In the genomic region with DNA sequence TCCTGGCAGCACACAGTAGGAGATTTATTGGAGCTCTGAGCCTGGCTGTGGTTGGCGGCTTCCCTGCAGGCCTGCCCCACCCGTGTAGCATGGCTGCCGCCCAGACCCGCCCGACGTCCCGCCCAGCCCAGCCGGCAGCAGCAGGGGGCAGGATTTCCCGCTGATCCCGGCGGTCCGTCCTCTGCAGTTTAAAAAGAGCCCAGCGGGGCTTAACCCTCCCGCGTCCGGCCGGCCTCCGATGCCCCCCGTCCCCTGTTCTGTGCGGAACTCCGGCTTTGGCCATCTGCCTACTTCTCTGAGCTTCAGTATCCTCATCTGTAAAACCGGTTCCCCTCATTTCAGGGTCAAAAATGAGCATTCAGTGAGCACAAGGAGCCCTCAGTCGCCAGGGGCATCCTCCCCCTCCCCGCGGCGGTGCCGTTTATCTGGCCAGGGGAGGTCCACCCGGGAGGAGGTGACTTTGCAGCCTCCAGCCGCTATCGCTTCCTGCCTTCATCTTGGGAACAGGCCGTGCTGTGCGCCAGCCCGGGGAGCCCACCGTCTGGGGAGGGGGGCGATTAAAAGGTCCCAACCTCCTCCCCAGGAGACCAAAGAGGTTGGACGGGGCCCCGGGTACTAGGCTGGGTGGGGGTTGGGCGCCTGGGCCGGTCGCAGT, we compare ENCODE assay signal across 1 cellular context.
TF ChIP-seq lines count a peak whose summit lies in the region.

TSS of gene GAS2L1 (plus strand) at position 476 of the 655 bp plus-strand sequence. CDS start 1,456 bp downstream, outside the sequence.

TF ChIP-seq in K562, 482 proteins besides CTCF, POLR2A, EP300 and RAD21 (continued from another document and continues in another):
- TF ChIP-seq, protein P1, sequence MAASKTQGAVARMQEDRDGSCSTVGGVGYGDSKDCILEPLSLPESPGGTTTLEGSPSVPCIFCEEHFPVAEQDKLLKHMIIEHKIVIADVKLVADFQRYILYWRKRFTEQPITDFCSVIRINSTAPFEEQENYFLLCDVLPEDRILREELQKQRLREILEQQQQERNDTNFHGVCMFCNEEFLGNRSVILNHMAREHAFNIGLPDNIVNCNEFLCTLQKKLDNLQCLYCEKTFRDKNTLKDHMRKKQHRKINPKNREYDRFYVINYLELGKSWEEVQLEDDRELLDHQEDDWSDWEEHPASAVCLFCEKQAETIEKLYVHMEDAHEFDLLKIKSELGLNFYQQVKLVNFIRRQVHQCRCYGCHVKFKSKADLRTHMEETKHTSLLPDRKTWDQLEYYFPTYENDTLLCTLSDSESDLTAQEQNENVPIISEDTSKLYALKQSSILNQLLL (CRISPR knock-in tag; IDR thresholded peaks at IDR 0.05; ENCODE audit: borderline replicate concordance): no peak
- peak; percentile 9 for TF ChIP-seq TBP (optimal IDR thresholded peaks at IDR 0.05; ENCODE audit: low read depth, low read length)
- no peak for TF ChIP-seq ZNF57 (CRISPR knock-in tag; IDR thresholded peaks at IDR 0.05)
- TF ChIP-seq DIDO1 (tag; IDR thresholded peaks at IDR 0.05; ENCODE audit: low read depth): no peak
- TF ChIP-seq SRF (CRISPR knock-in tag; IDR thresholded peaks at IDR 0.05): no peak
- no peak for TF ChIP-seq SNRNP70 (optimal IDR thresholded peaks at IDR 0.05; ENCODE audit: low read depth, low read length)
- TF ChIP-seq ZFP30 (CRISPR knock-in tag; IDR thresholded peaks at IDR 0.05; ENCODE audit: borderline replicate concordance): no peak
- no peak for TF ChIP-seq FOS (IDR thresholded peaks at IDR 0.05; ENCODE audit: extremely low read depth, insufficient read length)
- TF ChIP-seq ZNF253 (CRISPR knock-in tag; conservative IDR thresholded peaks at IDR 0.05): no peak
- no peak for TF ChIP-seq KDM2B (CRISPR knock-in tag; IDR thresholded peaks at IDR 0.05)
- no peak for TF ChIP-seq ZFX (CRISPR knock-in tag; IDR thresholded peaks at IDR 0.05)
- peak in 1 of 2 experiments; percentile 74 for TF ChIP-seq E2F6 (IDR thresholded peaks at IDR 0.05; ENCODE audit: borderline replicate concordance in 1 of 2, extremely low read depth in 1 of 2, insufficient read depth in 1 of 2, insufficient read length in 1 of 2, low read depth in 1 of 2, low read length in 1 of 2, poor library complexity in 1 of 2, severe bottlenecking in 1 of 2)
- TF ChIP-seq, protein P2, sequence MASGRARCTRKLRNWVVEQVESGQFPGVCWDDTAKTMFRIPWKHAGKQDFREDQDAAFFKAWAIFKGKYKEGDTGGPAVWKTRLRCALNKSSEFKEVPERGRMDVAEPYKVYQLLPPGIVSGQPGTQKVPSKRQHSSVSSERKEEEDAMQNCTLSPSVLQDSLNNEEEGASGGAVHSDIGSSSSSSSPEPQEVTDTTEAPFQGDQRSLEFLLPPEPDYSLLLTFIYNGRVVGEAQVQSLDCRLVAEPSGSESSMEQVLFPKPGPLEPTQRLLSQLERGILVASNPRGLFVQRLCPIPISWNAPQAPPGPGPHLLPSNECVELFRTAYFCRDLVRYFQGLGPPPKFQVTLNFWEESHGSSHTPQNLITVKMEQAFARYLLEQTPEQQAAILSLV (tag; IDR thresholded peaks at IDR 0.05): no peak
- peak; percentile 35; the same call in 1 of the 2 replicates for TF ChIP-seq LEF1 (IDR thresholded peaks at IDR 0.05)
- TF ChIP-seq ETV1 (tag; conservative IDR thresholded peaks at IDR 0.05; ENCODE audit: low read depth): peak; percentile 53; the same call in 1 of the 2 replicates
- no peak for TF ChIP-seq KLF1 (tag; IDR thresholded peaks at IDR 0.05)
- no peak for TF ChIP-seq SMC3 (conservative IDR thresholded peaks at IDR 0.05; ENCODE audit: insufficient read depth, low read depth, low read length)
- TF ChIP-seq CHD1 (IDR thresholded peaks at IDR 0.05; ENCODE audit: low read length): no peak
- TF ChIP-seq HMG20A (CRISPR knock-in tag; conservative IDR thresholded peaks at IDR 0.05): no peak
- TF ChIP-seq STAG1 (CRISPR knock-in tag; IDR thresholded peaks at IDR 0.05; ENCODE audit: borderline replicate concordance): no peak
- TF ChIP-seq, protein P3, sequence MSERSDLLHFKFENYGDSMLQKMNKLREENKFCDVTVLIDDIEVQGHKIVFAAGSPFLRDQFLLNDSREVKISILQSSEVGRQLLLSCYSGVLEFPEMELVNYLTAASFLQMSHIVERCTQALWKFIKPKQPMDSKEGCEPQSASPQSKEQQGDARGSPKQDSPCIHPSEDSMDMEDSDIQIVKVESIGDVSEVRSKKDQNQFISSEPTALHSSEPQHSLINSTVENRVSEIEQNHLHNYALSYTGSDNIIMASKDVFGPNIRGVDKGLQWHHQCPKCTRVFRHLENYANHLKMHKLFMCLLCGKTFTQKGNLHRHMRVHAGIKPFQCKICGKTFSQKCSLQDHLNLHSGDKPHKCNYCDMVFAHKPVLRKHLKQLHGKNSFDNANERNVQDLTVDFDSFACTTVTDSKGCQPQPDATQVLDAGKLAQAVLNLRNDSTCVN (CRISPR knock-in tag; IDR thresholded peaks at IDR 0.05): no peak
- TF ChIP-seq ZNF586 (CRISPR knock-in tag; conservative IDR thresholded peaks at IDR 0.05): no peak
- TF ChIP-seq, protein P4, sequence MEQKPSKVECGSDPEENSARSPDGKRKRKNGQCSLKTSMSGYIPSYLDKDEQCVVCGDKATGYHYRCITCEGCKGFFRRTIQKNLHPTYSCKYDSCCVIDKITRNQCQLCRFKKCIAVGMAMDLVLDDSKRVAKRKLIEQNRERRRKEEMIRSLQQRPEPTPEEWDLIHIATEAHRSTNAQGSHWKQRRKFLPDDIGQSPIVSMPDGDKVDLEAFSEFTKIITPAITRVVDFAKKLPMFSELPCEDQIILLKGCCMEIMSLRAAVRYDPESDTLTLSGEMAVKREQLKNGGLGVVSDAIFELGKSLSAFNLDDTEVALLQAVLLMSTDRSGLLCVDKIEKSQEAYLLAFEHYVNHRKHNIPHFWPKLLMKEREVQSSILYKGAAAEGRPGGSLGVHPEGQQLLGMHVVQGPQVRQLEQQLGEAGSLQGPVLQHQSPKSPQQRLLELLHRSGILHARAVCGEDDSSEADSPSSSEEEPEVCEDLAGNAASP (IDR thresholded peaks at IDR 0.05): no peak
- TF ChIP-seq, protein P5, sequence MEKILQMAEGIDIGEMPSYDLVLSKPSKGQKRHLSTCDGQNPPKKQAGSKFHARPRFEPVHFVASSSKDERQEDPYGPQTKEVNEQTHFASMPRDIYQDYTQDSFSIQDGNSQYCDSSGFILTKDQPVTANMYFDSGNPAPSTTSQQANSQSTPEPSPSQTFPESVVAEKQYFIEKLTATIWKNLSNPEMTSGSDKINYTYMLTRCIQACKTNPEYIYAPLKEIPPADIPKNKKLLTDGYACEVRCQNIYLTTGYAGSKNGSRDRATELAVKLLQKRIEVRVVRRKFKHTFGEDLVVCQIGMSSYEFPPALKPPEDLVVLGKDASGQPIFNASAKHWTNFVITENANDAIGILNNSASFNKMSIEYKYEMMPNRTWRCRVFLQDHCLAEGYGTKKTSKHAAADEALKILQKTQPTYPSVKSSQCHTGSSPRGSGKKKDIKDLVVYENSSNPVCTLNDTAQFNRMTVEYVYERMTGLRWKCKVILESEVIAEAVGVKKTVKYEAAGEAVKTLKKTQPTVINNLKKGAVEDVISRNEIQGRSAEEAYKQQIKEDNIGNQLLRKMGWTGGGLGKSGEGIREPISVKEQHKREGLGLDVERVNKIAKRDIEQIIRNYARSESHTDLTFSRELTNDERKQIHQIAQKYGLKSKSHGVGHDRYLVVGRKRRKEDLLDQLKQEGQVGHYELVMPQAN (IDR thresholded peaks at IDR 0.05; ENCODE audit: borderline replicate concordance): peak; percentile 45; the same call in 1 of the 2 replicates
- no peak for TF ChIP-seq KLF13 (tag; IDR thresholded peaks at IDR 0.05; ENCODE audit: borderline replicate concordance, low read depth)
- TF ChIP-seq MTA3 (IDR thresholded peaks at IDR 0.05; ENCODE audit: borderline replicate concordance): peak; percentile 83
- no peak for TF ChIP-seq BRD4 (IDR thresholded peaks at IDR 0.05)
- TF ChIP-seq ZNF140 (CRISPR knock-in tag; IDR thresholded peaks at IDR 0.05): no peak
- no peak for TF ChIP-seq XRCC3 (IDR thresholded peaks at IDR 0.05)
- no peak for TF ChIP-seq ZNF384 (IDR thresholded peaks at IDR 0.05; ENCODE audit: low read depth, low read length)
- TF ChIP-seq ZNF695 (CRISPR knock-in tag; IDR thresholded peaks at IDR 0.05): no peak
- peak; percentile 48; the same call in 1 of the 2 replicates for TF ChIP-seq NFIC (IDR thresholded peaks at IDR 0.05)
- no peak for TF ChIP-seq TRIM25 (IDR thresholded peaks at IDR 0.05; ENCODE audit: borderline replicate concordance)
- no peak for TF ChIP-seq SAFB (IDR thresholded peaks at IDR 0.05; ENCODE audit: borderline replicate concordance, low read depth, low read length)
- TF ChIP-seq LCOR (CRISPR knock-in tag; IDR thresholded peaks at IDR 0.05): 0 out of 2 replicates have a peak, but pooled peaks have one; percentile 56
- TF ChIP-seq ZNF239 (CRISPR knock-in tag; IDR thresholded peaks at IDR 0.05): no peak
- TF ChIP-seq, protein P6, sequence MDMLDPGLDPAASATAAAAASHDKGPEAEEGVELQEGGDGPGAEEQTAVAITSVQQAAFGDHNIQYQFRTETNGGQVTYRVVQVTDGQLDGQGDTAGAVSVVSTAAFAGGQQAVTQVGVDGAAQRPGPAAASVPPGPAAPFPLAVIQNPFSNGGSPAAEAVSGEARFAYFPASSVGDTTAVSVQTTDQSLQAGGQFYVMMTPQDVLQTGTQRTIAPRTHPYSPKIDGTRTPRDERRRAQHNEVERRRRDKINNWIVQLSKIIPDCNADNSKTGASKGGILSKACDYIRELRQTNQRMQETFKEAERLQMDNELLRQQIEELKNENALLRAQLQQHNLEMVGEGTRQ (CRISPR knock-in tag; IDR thresholded peaks at IDR 0.05): no peak
- no peak for TF ChIP-seq RBM15 (IDR thresholded peaks at IDR 0.05; ENCODE audit: insufficient read depth, low read length)
- TF ChIP-seq, protein P7, sequence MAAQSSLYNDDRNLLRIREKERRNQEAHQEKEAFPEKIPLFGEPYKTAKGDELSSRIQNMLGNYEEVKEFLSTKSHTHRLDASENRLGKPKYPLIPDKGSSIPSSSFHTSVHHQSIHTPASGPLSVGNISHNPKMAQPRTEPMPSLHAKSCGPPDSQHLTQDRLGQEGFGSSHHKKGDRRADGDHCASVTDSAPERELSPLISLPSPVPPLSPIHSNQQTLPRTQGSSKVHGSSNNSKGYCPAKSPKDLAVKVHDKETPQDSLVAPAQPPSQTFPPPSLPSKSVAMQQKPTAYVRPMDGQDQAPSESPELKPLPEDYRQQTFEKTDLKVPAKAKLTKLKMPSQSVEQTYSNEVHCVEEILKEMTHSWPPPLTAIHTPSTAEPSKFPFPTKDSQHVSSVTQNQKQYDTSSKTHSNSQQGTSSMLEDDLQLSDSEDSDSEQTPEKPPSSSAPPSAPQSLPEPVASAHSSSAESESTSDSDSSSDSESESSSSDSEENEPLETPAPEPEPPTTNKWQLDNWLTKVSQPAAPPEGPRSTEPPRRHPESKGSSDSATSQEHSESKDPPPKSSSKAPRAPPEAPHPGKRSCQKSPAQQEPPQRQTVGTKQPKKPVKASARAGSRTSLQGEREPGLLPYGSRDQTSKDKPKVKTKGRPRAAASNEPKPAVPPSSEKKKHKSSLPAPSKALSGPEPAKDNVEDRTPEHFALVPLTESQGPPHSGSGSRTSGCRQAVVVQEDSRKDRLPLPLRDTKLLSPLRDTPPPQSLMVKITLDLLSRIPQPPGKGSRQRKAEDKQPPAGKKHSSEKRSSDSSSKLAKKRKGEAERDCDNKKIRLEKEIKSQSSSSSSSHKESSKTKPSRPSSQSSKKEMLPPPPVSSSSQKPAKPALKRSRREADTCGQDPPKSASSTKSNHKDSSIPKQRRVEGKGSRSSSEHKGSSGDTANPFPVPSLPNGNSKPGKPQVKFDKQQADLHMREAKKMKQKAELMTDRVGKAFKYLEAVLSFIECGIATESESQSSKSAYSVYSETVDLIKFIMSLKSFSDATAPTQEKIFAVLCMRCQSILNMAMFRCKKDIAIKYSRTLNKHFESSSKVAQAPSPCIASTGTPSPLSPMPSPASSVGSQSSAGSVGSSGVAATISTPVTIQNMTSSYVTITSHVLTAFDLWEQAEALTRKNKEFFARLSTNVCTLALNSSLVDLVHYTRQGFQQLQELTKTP (IDR thresholded peaks at IDR 0.05; ENCODE audit: low read depth in 1 of 2, partially characterized antibody in 2 of 2): no peak
- no peak for TF ChIP-seq EWSR1 (IDR thresholded peaks at IDR 0.05; ENCODE audit: borderline replicate concordance, low read depth, partially characterized antibody)
- TF ChIP-seq ZNF76 (CRISPR knock-in tag; IDR thresholded peaks at IDR 0.05; ENCODE audit: borderline replicate concordance): no peak
- TF ChIP-seq RBM34 (IDR thresholded peaks at IDR 0.05; ENCODE audit: borderline replicate concordance, insufficient read depth, low read length): no peak
- TF ChIP-seq PHB (CRISPR knock-in tag; IDR thresholded peaks at IDR 0.05): no peak
- TF ChIP-seq GABPB1 (CRISPR knock-in tag; IDR thresholded peaks at IDR 0.05): no peak
- no peak for TF ChIP-seq ELF2 (CRISPR knock-in tag; IDR thresholded peaks at IDR 0.05)
- no peak for TF ChIP-seq MAFK (IDR thresholded peaks at IDR 0.05; ENCODE audit: low read length)
- no peak for TF ChIP-seq ZNF184 (CRISPR knock-in tag; IDR thresholded peaks at IDR 0.05)
- peak; percentile 31 for TF ChIP-seq CBFA2T3 (IDR thresholded peaks at IDR 0.05)
- no peak for TF ChIP-seq ZFPM2 (CRISPR knock-in tag; IDR thresholded peaks at IDR 0.05)
- TF ChIP-seq SNIP1 (IDR thresholded peaks at IDR 0.05; ENCODE audit: low read depth): no peak
- no peak for TF ChIP-seq ZNF717 (CRISPR knock-in tag; IDR thresholded peaks at IDR 0.05)
- no peak for TF ChIP-seq ZNF3 (CRISPR knock-in tag; IDR thresholded peaks at IDR 0.05)
- no peak for TF ChIP-seq NR4A1 (CRISPR knock-in tag; IDR thresholded peaks at IDR 0.05)
- no peak for TF ChIP-seq NR4A1 (tag; IDR thresholded peaks at IDR 0.05)
- TF ChIP-seq NR2C1 (IDR thresholded peaks at IDR 0.05): no peak
- no peak for TF ChIP-seq NR2C1 (tag; IDR thresholded peaks at IDR 0.05)
- no peak for TF ChIP-seq KHSRP (IDR thresholded peaks at IDR 0.05)
- TF ChIP-seq TCFL5 (CRISPR knock-in tag; conservative IDR thresholded peaks at IDR 0.05): no peak
- no peak for TF ChIP-seq SMAD3 (CRISPR knock-in tag; conservative IDR thresholded peaks at IDR 0.05)
